ENCODE assay signal across 1 cellular context in genomic region chr19:35107541-35107939, GRCh38.
TF ChIP-seq lines count a peak whose summit lies in the region.

No MANE protein-coding gene starts in this region.

TF ChIP-seq in HepG2, 621 proteins besides CTCF, POLR2A, EP300 and RAD21 (continued from another document and continues in another):
- TF ChIP-seq, protein P1, sequence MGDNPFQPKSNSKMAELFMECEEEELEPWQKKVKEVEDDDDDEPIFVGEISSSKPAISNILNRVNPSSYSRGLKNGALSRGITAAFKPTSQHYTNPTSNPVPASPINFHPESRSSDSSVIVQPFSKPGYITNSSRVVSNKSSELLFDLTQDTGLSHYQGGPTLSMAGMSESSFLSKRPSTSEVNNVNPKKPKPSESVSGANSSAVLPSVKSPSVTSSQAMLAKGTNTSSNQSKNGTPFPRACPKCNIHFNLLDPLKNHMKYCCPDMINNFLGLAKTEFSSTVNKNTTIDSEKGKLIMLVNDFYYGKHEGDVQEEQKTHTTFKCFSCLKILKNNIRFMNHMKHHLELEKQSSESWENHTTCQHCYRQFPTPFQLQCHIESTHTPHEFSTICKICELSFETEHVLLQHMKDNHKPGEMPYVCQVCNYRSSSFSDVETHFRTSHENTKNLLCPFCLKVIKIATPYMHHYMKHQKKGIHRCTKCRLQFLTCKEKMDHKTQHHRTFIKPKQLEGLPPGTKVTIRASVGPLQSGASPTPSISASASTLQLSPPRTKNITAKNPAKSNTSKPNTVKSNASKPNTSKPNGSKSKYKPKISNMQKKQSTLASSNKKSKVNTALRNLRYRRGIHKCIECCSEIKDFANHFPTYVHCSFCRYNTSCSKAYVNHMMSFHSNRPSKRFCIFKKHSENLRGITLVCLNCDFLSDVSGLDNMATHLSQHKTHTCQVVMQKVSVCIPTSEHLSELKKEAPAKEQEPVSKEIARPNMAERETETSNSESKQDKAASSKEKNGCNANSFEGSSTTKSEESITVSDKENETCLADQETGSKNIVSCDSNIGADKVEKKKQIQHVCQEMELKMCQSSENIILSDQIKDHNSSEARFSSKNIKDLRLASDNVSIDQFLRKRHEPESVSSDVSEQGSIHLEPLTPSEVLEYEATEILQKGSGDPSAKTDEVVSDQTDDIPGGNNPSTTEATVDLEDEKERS (CRISPR knock-in tag; IDR thresholded peaks at IDR 0.05) = no peak
- TF ChIP-seq MED1 (CRISPR knock-in tag; IDR thresholded peaks at IDR 0.05) (peak; percentile 26; the same call in 1 of the 2 replicates), THAP11 (CRISPR knock-in tag; IDR thresholded peaks at IDR 0.05) (0 out of 2 replicates have a peak, but pooled peaks have one; percentile 26), ZNF253 (CRISPR knock-in tag; IDR thresholded peaks at IDR 0.05; ENCODE audit: borderline replicate concordance) (no peak), YEATS4 (CRISPR knock-in tag; IDR thresholded peaks at IDR 0.05; ENCODE audit: borderline replicate concordance) (no peak), SP5 (CRISPR knock-in tag; IDR thresholded peaks at IDR 0.05; ENCODE audit: borderline replicate concordance, low read depth) (peak; percentile 93), POLR2AphosphoS2 (IDR thresholded peaks at IDR 0.05; ENCODE audit: low read depth, low read length) (no peak), PHB2 (IDR thresholded peaks at IDR 0.05; ENCODE audit: partially characterized antibody) (no peak), RNF2 (conservative IDR thresholded peaks at IDR 0.05; ENCODE audit: low read depth) (no peak), IKZF1 (IDR thresholded peaks at IDR 0.05) (no peak), ZNF746 (CRISPR knock-in tag; IDR thresholded peaks at IDR 0.05) (peak; percentile 32; the same call in 1 of the 2 replicates), ZBTB42 (CRISPR knock-in tag; IDR thresholded peaks at IDR 0.05) (no peak), TBX2 (CRISPR knock-in tag; IDR thresholded peaks at IDR 0.05; ENCODE audit: borderline replicate concordance) (peak; percentile 46; the same call in 1 of the 2 replicates), CBX5 (CRISPR knock-in tag; IDR thresholded peaks at IDR 0.05; ENCODE audit: borderline replicate concordance) (no peak), NCOA2 (CRISPR knock-in tag; IDR thresholded peaks at IDR 0.05) (peak; percentile 61), PAX8 (CRISPR knock-in tag; IDR thresholded peaks at IDR 0.05; ENCODE audit: borderline replicate concordance) (no peak), GZF1 (CRISPR knock-in tag; IDR thresholded peaks at IDR 0.05) (no peak), ZNF577 (CRISPR knock-in tag; IDR thresholded peaks at IDR 0.05; ENCODE audit: borderline replicate concordance, low read depth) (no peak), SAFB2 (CRISPR knock-in tag; IDR thresholded peaks at IDR 0.05; ENCODE audit: borderline replicate concordance, low read depth) (no peak), FOSL2 (CRISPR knock-in tag; IDR thresholded peaks at IDR 0.05) (peak; percentile 94), DPF2 (CRISPR knock-in tag; IDR thresholded peaks at IDR 0.05; ENCODE audit: borderline replicate concordance, low read depth) (no peak; the same call in 1 of the 2 replicates), ELK4 (CRISPR knock-in tag; IDR thresholded peaks at IDR 0.05; ENCODE audit: borderline replicate concordance) (no peak)
- TF ChIP-seq, protein P2, sequence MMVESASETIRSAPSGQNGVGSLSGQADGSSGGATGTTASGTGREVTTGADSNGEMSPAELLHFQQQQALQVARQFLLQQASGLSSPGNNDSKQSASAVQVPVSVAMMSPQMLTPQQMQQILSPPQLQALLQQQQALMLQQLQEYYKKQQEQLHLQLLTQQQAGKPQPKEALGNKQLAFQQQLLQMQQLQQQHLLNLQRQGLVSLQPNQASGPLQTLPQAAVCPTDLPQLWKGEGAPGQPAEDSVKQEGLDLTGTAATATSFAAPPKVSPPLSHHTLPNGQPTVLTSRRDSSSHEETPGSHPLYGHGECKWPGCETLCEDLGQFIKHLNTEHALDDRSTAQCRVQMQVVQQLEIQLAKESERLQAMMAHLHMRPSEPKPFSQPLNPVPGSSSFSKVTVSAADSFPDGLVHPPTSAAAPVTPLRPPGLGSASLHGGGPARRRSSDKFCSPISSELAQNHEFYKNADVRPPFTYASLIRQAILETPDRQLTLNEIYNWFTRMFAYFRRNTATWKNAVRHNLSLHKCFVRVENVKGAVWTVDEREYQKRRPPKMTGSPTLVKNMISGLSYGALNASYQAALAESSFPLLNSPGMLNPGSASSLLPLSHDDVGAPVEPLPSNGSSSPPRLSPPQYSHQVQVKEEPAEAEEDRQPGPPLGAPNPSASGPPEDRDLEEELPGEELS (CRISPR knock-in tag; IDR thresholded peaks at IDR 0.05) = peak; percentile 36; the same call in 1 of the 2 replicates
- TF ChIP-seq, protein P3, sequence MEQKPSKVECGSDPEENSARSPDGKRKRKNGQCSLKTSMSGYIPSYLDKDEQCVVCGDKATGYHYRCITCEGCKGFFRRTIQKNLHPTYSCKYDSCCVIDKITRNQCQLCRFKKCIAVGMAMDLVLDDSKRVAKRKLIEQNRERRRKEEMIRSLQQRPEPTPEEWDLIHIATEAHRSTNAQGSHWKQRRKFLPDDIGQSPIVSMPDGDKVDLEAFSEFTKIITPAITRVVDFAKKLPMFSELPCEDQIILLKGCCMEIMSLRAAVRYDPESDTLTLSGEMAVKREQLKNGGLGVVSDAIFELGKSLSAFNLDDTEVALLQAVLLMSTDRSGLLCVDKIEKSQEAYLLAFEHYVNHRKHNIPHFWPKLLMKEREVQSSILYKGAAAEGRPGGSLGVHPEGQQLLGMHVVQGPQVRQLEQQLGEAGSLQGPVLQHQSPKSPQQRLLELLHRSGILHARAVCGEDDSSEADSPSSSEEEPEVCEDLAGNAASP (CRISPR knock-in tag; IDR thresholded peaks at IDR 0.05; ENCODE audit: borderline replicate concordance) = peak; percentile 45; the same call in 1 of the 2 replicates
- TF ChIP-seq, protein P4, sequence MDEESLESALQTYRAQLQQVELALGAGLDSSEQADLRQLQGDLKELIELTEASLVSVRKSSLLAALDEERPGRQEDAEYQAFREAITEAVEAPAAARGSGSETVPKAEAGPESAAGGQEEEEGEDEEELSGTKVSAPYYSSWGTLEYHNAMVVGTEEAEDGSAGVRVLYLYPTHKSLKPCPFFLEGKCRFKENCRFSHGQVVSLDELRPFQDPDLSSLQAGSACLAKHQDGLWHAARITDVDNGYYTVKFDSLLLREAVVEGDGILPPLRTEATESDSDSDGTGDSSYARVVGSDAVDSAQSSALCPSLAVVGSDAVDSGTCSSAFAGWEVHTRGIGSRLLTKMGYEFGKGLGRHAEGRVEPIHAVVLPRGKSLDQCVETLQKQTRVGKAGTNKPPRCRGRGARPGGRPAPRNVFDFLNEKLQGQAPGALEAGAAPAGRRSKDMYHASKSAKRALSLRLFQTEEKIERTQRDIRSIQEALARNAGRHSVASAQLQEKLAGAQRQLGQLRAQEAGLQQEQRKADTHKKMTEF (CRISPR knock-in tag; IDR thresholded peaks at IDR 0.05) = peak; percentile 31; the same call in 1 of the 2 replicates
- TF ChIP-seq, protein P5, sequence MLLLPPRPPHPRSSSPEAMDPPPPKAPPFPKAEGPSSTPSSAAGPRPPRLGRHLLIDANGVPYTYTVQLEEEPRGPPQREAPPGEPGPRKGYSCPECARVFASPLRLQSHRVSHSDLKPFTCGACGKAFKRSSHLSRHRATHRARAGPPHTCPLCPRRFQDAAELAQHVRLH (CRISPR knock-in tag; IDR thresholded peaks at IDR 0.05; ENCODE audit: borderline replicate concordance, low read depth) = peak; percentile 27; the same call in 1 of the 2 replicates
- TF ChIP-seq, protein P6, sequence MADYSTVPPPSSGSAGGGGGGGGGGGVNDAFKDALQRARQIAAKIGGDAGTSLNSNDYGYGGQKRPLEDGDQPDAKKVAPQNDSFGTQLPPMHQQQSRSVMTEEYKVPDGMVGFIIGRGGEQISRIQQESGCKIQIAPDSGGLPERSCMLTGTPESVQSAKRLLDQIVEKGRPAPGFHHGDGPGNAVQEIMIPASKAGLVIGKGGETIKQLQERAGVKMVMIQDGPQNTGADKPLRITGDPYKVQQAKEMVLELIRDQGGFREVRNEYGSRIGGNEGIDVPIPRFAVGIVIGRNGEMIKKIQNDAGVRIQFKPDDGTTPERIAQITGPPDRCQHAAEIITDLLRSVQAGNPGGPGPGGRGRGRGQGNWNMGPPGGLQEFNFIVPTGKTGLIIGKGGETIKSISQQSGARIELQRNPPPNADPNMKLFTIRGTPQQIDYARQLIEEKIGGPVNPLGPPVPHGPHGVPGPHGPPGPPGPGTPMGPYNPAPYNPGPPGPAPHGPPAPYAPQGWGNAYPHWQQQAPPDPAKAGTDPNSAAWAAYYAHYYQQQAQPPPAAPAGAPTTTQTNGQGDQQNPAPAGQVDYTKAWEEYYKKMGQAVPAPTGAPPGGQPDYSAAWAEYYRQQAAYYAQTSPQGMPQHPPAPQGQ (CRISPR knock-in tag; IDR thresholded peaks at IDR 0.05; ENCODE audit: borderline replicate concordance) = no peak
- TF ChIP-seq, protein P7, sequence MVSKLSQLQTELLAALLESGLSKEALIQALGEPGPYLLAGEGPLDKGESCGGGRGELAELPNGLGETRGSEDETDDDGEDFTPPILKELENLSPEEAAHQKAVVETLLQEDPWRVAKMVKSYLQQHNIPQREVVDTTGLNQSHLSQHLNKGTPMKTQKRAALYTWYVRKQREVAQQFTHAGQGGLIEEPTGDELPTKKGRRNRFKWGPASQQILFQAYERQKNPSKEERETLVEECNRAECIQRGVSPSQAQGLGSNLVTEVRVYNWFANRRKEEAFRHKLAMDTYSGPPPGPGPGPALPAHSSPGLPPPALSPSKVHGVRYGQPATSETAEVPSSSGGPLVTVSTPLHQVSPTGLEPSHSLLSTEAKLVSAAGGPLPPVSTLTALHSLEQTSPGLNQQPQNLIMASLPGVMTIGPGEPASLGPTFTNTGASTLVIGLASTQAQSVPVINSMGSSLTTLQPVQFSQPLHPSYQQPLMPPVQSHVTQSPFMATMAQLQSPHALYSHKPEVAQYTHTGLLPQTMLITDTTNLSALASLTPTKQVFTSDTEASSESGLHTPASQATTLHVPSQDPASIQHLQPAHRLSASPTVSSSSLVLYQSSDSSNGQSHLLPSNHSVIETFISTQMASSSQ (IDR thresholded peaks at IDR 0.05; ENCODE audit: low read depth) = no peak
- TF ChIP-seq, protein P7 (CRISPR knock-in tag; IDR thresholded peaks at IDR 0.05; ENCODE audit: borderline replicate concordance) = peak; percentile 38; the same call in 1 of the 2 replicates
- TF ChIP-seq, protein P8, sequence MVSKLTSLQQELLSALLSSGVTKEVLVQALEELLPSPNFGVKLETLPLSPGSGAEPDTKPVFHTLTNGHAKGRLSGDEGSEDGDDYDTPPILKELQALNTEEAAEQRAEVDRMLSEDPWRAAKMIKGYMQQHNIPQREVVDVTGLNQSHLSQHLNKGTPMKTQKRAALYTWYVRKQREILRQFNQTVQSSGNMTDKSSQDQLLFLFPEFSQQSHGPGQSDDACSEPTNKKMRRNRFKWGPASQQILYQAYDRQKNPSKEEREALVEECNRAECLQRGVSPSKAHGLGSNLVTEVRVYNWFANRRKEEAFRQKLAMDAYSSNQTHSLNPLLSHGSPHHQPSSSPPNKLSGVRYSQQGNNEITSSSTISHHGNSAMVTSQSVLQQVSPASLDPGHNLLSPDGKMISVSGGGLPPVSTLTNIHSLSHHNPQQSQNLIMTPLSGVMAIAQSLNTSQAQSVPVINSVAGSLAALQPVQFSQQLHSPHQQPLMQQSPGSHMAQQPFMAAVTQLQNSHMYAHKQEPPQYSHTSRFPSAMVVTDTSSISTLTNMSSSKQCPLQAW (CRISPR knock-in tag; IDR thresholded peaks at IDR 0.05) = no peak
